ENCODE assay signal across 20 cellular contexts in genomic region chr16:19582050-19582784, GRCh38.
"Had no signal": no experiment of that assay in that cellular context is flagged by ENCODE, and none has a peak within 500 bp of the region (broad histone marks: within the 10 kb centered on the region; RNA-seq: fewer than 3 reads in every experiment).

No MANE protein-coding gene starts in this region.

- H3K27ac ChIP-seq: ascending aorta, breast epithelium, esophagus muscularis mucosa, lower lobe of right lung, neutrophil, parathyroid adenoma, stomach, thoracic aorta, upper lobe of left lung had no signal

- H3K4me3 ChIP-seq: ascending aorta, breast epithelium, esophagus muscularis mucosa, lower lobe of right lung, smooth muscle cell, stomach, thoracic aorta, upper lobe of left lung had no signal

- DNase-seq: activated CD4-positive, alpha-beta T cell treated with anti-CD3 and anti-CD28 coated beads, Interleukin-2, amount 10 ng/mL, durations not matched to agents 7 days and 5 days; activated CD8-positive, alpha-beta T cell treated with anti-CD3 and anti-CD28 coated beads, Interleukin-2, amount 10 ng/mL, durations not matched to agents 7 days and 5 days; activated naive CD4-positive, alpha-beta T cell treated with anti-CD3 and anti-CD28 coated beads, Interleukin-2, amount 10 ng/mL, durations not matched to agents 7 days and 5 days; activated T-cell treated with anti-CD3 and anti-CD28 coated beads, Interleukin-2, amount 50 U/mL, for 24 hours; cerebellar nuclear complex; effector memory CD4-positive, alpha-beta T cell; lower lobe of right lung; natural killer cell; stimulated activated CD4-positive, alpha-beta T cell treated with anti-CD3 and anti-CD28 coated beads, Interleukin-4, amount 100 ng/mL, for 24 hours; stomach; T-helper 1 cell; T1000; upper lobe of left lung had no signal
